ENCODE assay signal across 8 cellular contexts in the genomic region with DNA sequence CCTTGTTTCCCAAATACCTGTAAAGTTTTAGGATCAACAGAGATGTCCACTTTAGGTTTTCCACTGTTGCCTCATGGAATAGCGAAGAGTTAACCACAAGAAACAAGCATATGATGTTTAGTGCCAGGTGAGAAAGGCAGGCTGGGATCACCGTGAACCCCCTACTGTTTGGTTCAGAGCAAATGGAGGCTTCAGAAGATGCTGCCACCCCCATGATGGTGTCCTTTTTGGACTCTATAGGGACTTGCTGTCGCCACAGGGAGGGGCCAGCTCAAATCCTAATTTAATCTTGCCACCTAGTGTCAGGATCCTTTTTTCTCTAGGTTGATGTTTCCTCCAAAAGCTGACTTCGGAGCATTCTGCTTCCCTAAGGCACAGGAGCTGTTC. TPM values are rescaled to one million over a fixed set of nuclear protein-coding genes. Genes with fewer than 3 reads are reported as not detected.
DNase-seq lines count a peak whose midpoint lies in the region; ATAC-seq and TF ChIP-seq lines count a peak whose summit lies in the region.

No MANE protein-coding gene starts in this region.

- H3K4me1 ChIP-seq in mammary epithelial cell (ENCODE audit: insufficient read depth, low read length) (peaks cover 34% of the 10 kb centered on the region), heart right ventricle (peaks cover 31 to 72% (median 59%) of the 10 kb centered on the region in 9 donors)

- no TSS peak for BruUV-seq in MCF 10A (replicated peaks; lab: Mats Ljungman, UMichigan)
- BruUV-seq in mammary epithelial cell (replicated peaks; lab: Mats Ljungman, UMichigan), result no TSS peak

- 54% methylated on average over 4 of the region's 4 CpGs for WGBS in mammary epithelial cell (ENCODE audit: low coverage, missing lambda C conversion rate)
- 10 to 17% methylated on average over 4 of the region's 4 CpGs for WGBS in heart right ventricle, 2 donors

- CTCF ChIA-PET in MCF 10A (lab: Yijun Ruan, JAX) (interaction anchor here (0.6 to 6.5 kb wide), 19 partner anchors 8 to 1395 kb away, joined by 3 to 65 read pairs (median 4); no protein-coding TSS in a partner anchor), mammary epithelial cell (lab: Charles Lee; ENCODE audit: low non-redundant PET) (interaction anchor here (0.6 to 1.8 kb wide), 2 partner anchors 22 to 461 kb away, joined by 5 to 21 read pairs; no protein-coding TSS in a partner anchor)

- H3K36me3 Mint-ChIP-seq in MCF 10A (ENCODE audit: insufficient read depth, unreplicated experiment), result peaks cover 5% of the 10 kb centered on the region
- H3K36me3 Mint-ChIP-seq in type B pancreatic cell, result peaks cover 6% of the 10 kb centered on the region

- H3K4me3 Mint-ChIP-seq in MCF 10A (ENCODE audit: unreplicated experiment), result no peak overlapping the region
- H3K4me3 Mint-ChIP-seq in type B pancreatic cell, result peak overlapping the region; percentile 90

- H3K4me2 ChIP-seq in mammary epithelial cell (ENCODE audit: insufficient read depth, low read depth, low read length), result no peak overlapping the region

- H4K20me1 ChIP-seq in mammary epithelial cell (ENCODE audit: insufficient read depth, low read length), result no peaks in the 10 kb centered on the region

- POLR2A ChIA-PET in MCF 10A (lab: Yijun Ruan, JAX), result interaction anchor here (1.0 to 2.0 kb wide), 3 partner anchors 67 to 502 kb away, joined by 7 to 12 read pairs (median 8); no protein-coding TSS in a partner anchor

- no peak overlapping the region for H3K27ac ChIP-seq in mammary epithelial cell (ENCODE audit: insufficient read depth, low read depth, low read length)
- H3K27ac ChIP-seq in heart right ventricle, result no peak overlapping the region

- H3K36me3 ChIP-seq in mammary epithelial cell (ENCODE audit: insufficient read depth, low read length), result peaks cover 7% of the 10 kb centered on the region
- peaks cover 0 to 6% (median 0%) of the 10 kb centered on the region in 9 donors for H3K36me3 ChIP-seq in heart right ventricle

- H3K27ac Mint-ChIP-seq in MCF 10A (ENCODE audit: low read depth, unreplicated experiment), result no peak overlapping the region
- no peak overlapping the region for H3K27ac Mint-ChIP-seq in type B pancreatic cell

- H3K9ac ChIP-seq in mammary epithelial cell (ENCODE audit: insufficient read depth, low read length), result no peak overlapping the region

- peak in 3 of 8 donors; percentile 26 to 44 (median 41) for ATAC-seq in heart right ventricle
- ATAC-seq in HG03469 (IDR thresholded peaks at IDR 0.05; ENCODE audit: unreplicated experiment), result no peak

- H3K4me3 ChIP-seq in mammary epithelial cell (replicated peaks in 1 of 3; ENCODE audit: insufficient read depth in 1 of 3, low read depth in 2 of 3, low read length in 3 of 3) (no peak overlapping the region), heart right ventricle (peak overlapping the region in 3 of 10 donors; percentile 2 to 85 (median 11))

- in situ Hi-C loops in mammary epithelial cell (cut with MboI; ENCODE audit: low sequenced_read_pairs in 2 of 2), result loop anchor here in 1 of 2 donors (10.0 to 25.0 kb wide), 3 partner anchors 222 to 455 kb away; no protein-coding TSS in a partner anchor

- intact Hi-C loops in MCF 10A (cut with micrococcal nuclease), result loop anchor here (1.0 to 10.0 kb wide), 7 partner anchors 118 to 1398 kb away; no protein-coding TSS in a partner anchor
- intact Hi-C loops in mammary epithelial cell (cut with micrococcal nuclease), result loop anchor here (1.0 to 5.0 kb wide), 8 partner anchors 65 to 1395 kb away; no protein-coding TSS in a partner anchor
- intact Hi-C loops in heart right ventricle (cut with DNase I), result loop anchor here (2.0 to 10.0 kb wide), 17 partner anchors 115 to 498 kb away; no protein-coding TSS in a partner anchor

- peak; percentile 53 for TF ChIP-seq CTCF in MCF 10A (IDR thresholded peaks at IDR 0.05; ENCODE audit: unreplicated experiment)
- peak in 1 of 2 donors; percentile 48 for TF ChIP-seq CTCF in mammary epithelial cell (conservative IDR thresholded peaks at IDR 0.05 in 1 of 2, IDR thresholded peaks at IDR 0.05 in 1 of 2; ENCODE audit: extremely low read depth in 1 of 2, insufficient read depth in 1 of 2, low read depth in 1 of 2, low read length in 2 of 2)
- TF ChIP-seq CTCF in heart right ventricle (IDR thresholded peaks at IDR 0.05), result peak in 6 of 9 donors; percentile 26 to 58 (median 39)
- TF ChIP-seq CTCF in type B pancreatic cell (conservative IDR thresholded peaks at IDR 0.05), result peak; percentile 34

- H2AFZ ChIP-seq in mammary epithelial cell (ENCODE audit: low read depth, low read length), result no peak overlapping the region

- dilution Hi-C loops in mammary epithelial cell (cut with HindIII; ENCODE audit: low sequenced_read_pairs), result no loop called here

- no peaks in the 10 kb centered on the region for H3K27me3 ChIP-seq in mammary epithelial cell (ENCODE audit: insufficient read depth, low read length)
- peaks cover 11 to 100% (median 39%) of the 10 kb centered on the region in 7 donors for H3K27me3 ChIP-seq in heart right ventricle

- H3K9me3 Mint-ChIP-seq in MCF 10A (ENCODE audit: unreplicated experiment) (no peaks in the 10 kb centered on the region), type B pancreatic cell (no peaks in the 10 kb centered on the region)

- H3K9me3 ChIP-seq in mammary epithelial cell (replicated peaks; ENCODE audit: insufficient read depth, low read length), result no peaks in the 10 kb centered on the region
- H3K9me3 ChIP-seq in heart right ventricle, result no peaks in the 10 kb centered on the region

- H3K4me1 Mint-ChIP-seq in MCF 10A (ENCODE audit: insufficient read depth, unreplicated experiment), result peaks cover 14% of the 10 kb centered on the region
- peaks cover 39% of the 10 kb centered on the region for H3K4me1 Mint-ChIP-seq in type B pancreatic cell (ENCODE audit: unreplicated experiment)

- H3K27me3 Mint-ChIP-seq in MCF 10A (ENCODE audit: insufficient read depth, unreplicated experiment), result peaks cover 73% of the 10 kb centered on the region
- H3K27me3 Mint-ChIP-seq in type B pancreatic cell, result peaks cover 68% of the 10 kb centered on the region

- peaks cover 28% of the 10 kb centered on the region for H3K79me2 ChIP-seq in mammary epithelial cell (ENCODE audit: insufficient read depth, low read length)

- peak; percentile 47 for DNase-seq in MCF 10A (ENCODE audit: unreplicated experiment)
- DNase-seq in mammary epithelial cell, result no peak
- peak; percentile 34 for DNase-seq in RKO (ENCODE audit: low spot score)
- DNase-seq in heart right ventricle, result no peak
- DNase-seq in type B pancreatic cell (ENCODE audit: extremely low spot score, unreplicated experiment), result no peak
- no peak for DNase-seq in stimulated activated CD8-positive, alpha-beta memory T cell treated with anti-CD3 and anti-CD28 coated beads, Interleukin-4, amount 100 ng/mL, for 48 hours
- DNase-seq in HPDE6-E6E7 (ENCODE audit: extremely low spot score), result no peak

RNA-seq across cellular contexts. Expression of gene DLL1, which starts 1.9 kb away (rescaled TPM):
- total RNA-seq in MCF 10A (2022) (0.96 and 1.4 TPM in 2 replicates), mammary epithelial cell (10 to 100 TPM; 27.5 to 45.8 TPM), heart right ventricle (10 to 100 TPM in 4 of 10 donors, 1 to 10 TPM in 6; 5.4 to 22.0 (median 8.7) TPM), type B pancreatic cell (ENCODE audit: low replicate concordance) (4.2 and 11.7 TPM in 2 replicates)
- polyA plus RNA-seq in mammary epithelial cell (10.9 TPM), heart right ventricle (10 to 100 TPM in 1 of 2 donors, 1 to 10 TPM in 1; 2.6 to 27.2 TPM)
- 8.7 TPM for polyA minus RNA-seq in mammary epithelial cell

RNA-seq across cellular contexts. Expression of gene FAM120B, which starts 13.8 kb away (rescaled TPM):
- total RNA-seq in MCF 10A (2022) (23.4 and 29.3 TPM in 2 replicates), mammary epithelial cell (10 to 100 TPM; 27.3 to 29.7 TPM), heart right ventricle (10 to 100 TPM; 16.0 to 31.0 (median 25.4) TPM), type B pancreatic cell (ENCODE audit: low replicate concordance) (37.7 and 40.5 TPM in 2 replicates)
- polyA plus RNA-seq in mammary epithelial cell (11.3 TPM), heart right ventricle (1 to 10 TPM; 7.7 to 9.9 TPM)
- polyA minus RNA-seq in mammary epithelial cell, result 45.2 TPM

Comparison
In these comparisons a context has a peak if more than half of its experiments do, and no peak if none do; other contexts are left out.
1. DNase-seq: peak in MCF 10A (single experiment) and RKO (single experiment); none in mammary epithelial cell (single experiment), heart right ventricle (0 of 2), type B pancreatic cell (single experiment), stimulated activated CD8-positive, alpha-beta memory T cell treated with anti-CD3 and anti-CD28 coated beads, Interleukin-4, amount 100 ng/mL, for 48 hours (single experiment) and HPDE6-E6E7 (single experiment).